Comparison of ENCODE assay signal across 9 cellular contexts in genomic region chr7:115477193-115477651, GRCh38.
DNase-seq lines count a peak whose midpoint lies in the region; ATAC-seq and TF ChIP-seq lines count a peak whose summit lies in the region.
"Had no signal": no experiment of that assay in that cellular context is flagged by ENCODE, and none has a peak within 500 bp of the region (broad histone marks: within the 10 kb centered on the region; RNA-seq: fewer than 3 reads in every experiment).

No MANE protein-coding gene starts in this region.

- H3K4me1 Mint-ChIP-seq in activated T-helper 2 cell treated with anti-CD3 and anti-CD28 coated beads, Interferon-gamma antibody, Interleukin-2, Interleukin-4, amounts not matched to agents 10 μg/mL and 5 μg/mL and 100 μg/mL, durations not matched to agents 14 hours and 24 hours and 36 hours (ENCODE audit: low read depth), result peaks cover 4% of the 10 kb centered on the region

- peak overlapping the region; percentile 51 for H3K4me3 Mint-ChIP-seq in activated T-helper 2 cell treated with anti-CD3 and anti-CD28 coated beads, Interferon-gamma antibody, Interleukin-2, Interleukin-4, amounts not matched to agents 10 μg/mL and 5 μg/mL and 100 μg/mL, durations not matched to agents 14 hours and 24 hours and 36 hours (ENCODE audit: low read depth)

- no peaks in the 10 kb centered on the region for H4K20me1 ChIP-seq in GM23248 (ENCODE audit: insufficient read depth)

- peak; percentile 70 for DNase-seq in GM23248
- DNase-seq in activated T-helper 2 cell treated with anti-CD3 and anti-CD28 coated beads, Interferon-gamma antibody, Interleukin-2, Interleukin-4, amounts not matched to agents 10 μg/mL and 5 μg/mL and 100 μg/mL, durations not matched to agents 14 hours and 24 hours and 36 hours (ENCODE audit: low spot score), result no peak
- peak; percentile 6 for DNase-seq in hepatic stellate cell (ENCODE audit: low spot score)
- no peak for DNase-seq in sigmoid colon
- no peak for DNase-seq in activated CD8-positive, alpha-beta memory T cell treated with anti-CD3 and anti-CD28 coated beads, Interleukin-2, amount 50 U/mL, for 48 hours
- DNase-seq: activated CD4-positive, alpha-beta T cell treated with anti-CD3 and anti-CD28 coated beads for 1 hour had no signal

- no peaks in the 10 kb centered on the region for H3K9me3 Mint-ChIP-seq in activated T-helper 2 cell treated with anti-CD3 and anti-CD28 coated beads, Interferon-gamma antibody, Interleukin-2, Interleukin-4, amounts not matched to agents 10 μg/mL and 5 μg/mL and 100 μg/mL, durations not matched to agents 14 hours and 24 hours and 36 hours

- no peak for TF ChIP-seq POLR2A in sigmoid colon (IDR thresholded peaks at IDR 0.05)

- H3F3A ChIP-seq in GM23248 (ENCODE audit: insufficient read depth), result peaks cover under 1% of the 10 kb centered on the region; the same call in 1 of the 2 replicates

- no peak for TF ChIP-seq CTCF in sigmoid colon (IDR thresholded peaks at IDR 0.05)

- WGBS in GM23248 (ENCODE audit: low coverage in 1 of 2, low lambda C conversion rate in 2 of 2, missing lambda C conversion rate in 2 of 2), 2 experiments, result 3 to 5% methylated on average over 18 to 30 of the region's 30 CpGs
- WGBS in sigmoid colon, 2 donors, result 2% methylated on average over 30 of the region's 30 CpGs

- in situ Hi-C loops in GM23248 (cut with MboI), result no loop called here

- no peak overlapping the region for H3K27ac Mint-ChIP-seq in activated T-helper 2 cell treated with anti-CD3 and anti-CD28 coated beads, Interferon-gamma antibody, Interleukin-2, Interleukin-4, amounts not matched to agents 10 μg/mL and 5 μg/mL and 100 μg/mL, durations not matched to agents 14 hours and 24 hours and 36 hours

- no peak for TF ChIP-seq EP300 in sigmoid colon (IDR thresholded peaks at IDR 0.05)

- ATAC-seq in GM21526 (IDR thresholded peaks at IDR 0.05; ENCODE audit: low FRiP score, unreplicated experiment), result no peak
- no peak for ATAC-seq in GM18502 (IDR thresholded peaks at IDR 0.05; ENCODE audit: poor library complexity, unreplicated experiment)
- ATAC-seq in HG03521 (IDR thresholded peaks at IDR 0.05; ENCODE audit: unreplicated experiment), result no peak

- intact Hi-C loops in activated T-helper 2 cell treated with anti-CD3 and anti-CD28 coated beads, Interferon-gamma antibody, Interleukin-2, Interleukin-4, amounts not matched to agents 10 μg/mL and 5 μg/mL and 100 μg/mL, durations not matched to agents 14 hours and 24 hours and 36 hours (cut with micrococcal nuclease), result loop anchor here (10.0 kb wide), 2 partner anchors 612 to 1392 kb away; no protein-coding TSS in a partner anchor
- intact Hi-C loops in sigmoid colon (cut with DNase I), result no loop called here

- H3K27me3 ChIP-seq in GM23248 (replicated peaks; ENCODE audit: insufficient read depth) (no peaks in the 10 kb centered on the region), sigmoid colon (no peaks in the 10 kb centered on the region)

- peaks cover 14% of the 10 kb centered on the region for H3K4me1 ChIP-seq in GM23248 (ENCODE audit: insufficient read depth)
- H3K4me1 ChIP-seq in sigmoid colon, result peaks cover 0 to 9% (median 0%) of the 10 kb centered on the region in 4 donors

- H3K27me3 Mint-ChIP-seq in activated T-helper 2 cell treated with anti-CD3 and anti-CD28 coated beads, Interferon-gamma antibody, Interleukin-2, Interleukin-4, amounts not matched to agents 10 μg/mL and 5 μg/mL and 100 μg/mL, durations not matched to agents 14 hours and 24 hours and 36 hours (ENCODE audit: low read depth), result peaks cover 29% of the 10 kb centered on the region

- no peaks in the 10 kb centered on the region for H3K36me3 ChIP-seq in GM23248 (ENCODE audit: low read depth)
- H3K36me3 ChIP-seq in sigmoid colon, result no peaks in the 10 kb centered on the region

- H3K36me3 Mint-ChIP-seq in activated T-helper 2 cell treated with anti-CD3 and anti-CD28 coated beads, Interferon-gamma antibody, Interleukin-2, Interleukin-4, amounts not matched to agents 10 μg/mL and 5 μg/mL and 100 μg/mL, durations not matched to agents 14 hours and 24 hours and 36 hours (ENCODE audit: low read depth), result no peaks in the 10 kb centered on the region

- H3K9ac ChIP-seq in GM23248, result peak overlapping the region; percentile 28

- peak overlapping the region; percentile 78 for H3K4me2 ChIP-seq in GM23248 (ENCODE audit: unreplicated experiment)

- H3K4me3 ChIP-seq in GM23248 (peak overlapping the region; percentile 68), sigmoid colon (peak overlapping the region; percentile 38 to 59 (median 53))

- H2AFZ ChIP-seq in GM23248, result peak overlapping the region; percentile 83

- no peaks in the 10 kb centered on the region for H3K9me2 ChIP-seq in GM23248 (ENCODE audit: insufficient read depth)

- H3K79me2 ChIP-seq in GM23248 (ENCODE audit: insufficient read depth), result no peaks in the 10 kb centered on the region

- H3K27ac ChIP-seq in GM23248, result no peak overlapping the region
- H3K27ac ChIP-seq in sigmoid colon, result peak overlapping the region in 3 of 4 donors; percentile 61 to 81 (median 71)

- H3K9me3 ChIP-seq in GM23248 (ENCODE audit: low read depth) (no peaks in the 10 kb centered on the region), sigmoid colon (no peaks in the 10 kb centered on the region)

Comparison
In these comparisons a context has a peak if more than half of its experiments do, and no peak if none do; other contexts are left out.
1. DNase-seq: peak in GM23248 (single experiment) and hepatic stellate cell (single experiment); none in activated T-helper 2 cell treated with anti-CD3 and anti-CD28 coated beads, Interferon-gamma antibody, Interleukin-2, Interleukin-4, amounts not matched to agents 10 μg/mL and 5 μg/mL and 100 μg/mL, durations not matched to agents 14 hours and 24 hours and 36 hours (single experiment), sigmoid colon (single experiment) and activated CD8-positive, alpha-beta memory T cell treated with anti-CD3 and anti-CD28 coated beads, Interleukin-2, amount 50 U/mL, for 48 hours (single experiment).